ENCODE assay signal across 8 cellular contexts in genomic region chr9:5628530-5629311, GRCh38. TPM values are rescaled to one million over a fixed set of nuclear protein-coding genes. Genes with fewer than 3 reads are reported as not detected.
DNase-seq lines count a peak whose midpoint lies in the region; ATAC-seq and TF ChIP-seq lines count a peak whose summit lies in the region.

TSS of gene RIC1 (plus strand) at chr9:5629107. CDS start at chr9:5629310, 203 bp downstream.

- no peaks in the 10 kb centered on the region for H3K9me3 Mint-ChIP-seq in dendritic cell treated with granulocyte-macrophage colony-stimulating factor and Interleukin-4, amounts not matched to agents 40 ng/mL and 50 ng/mL, for 4 days

- peaks cover 10 to 78% of the 10 kb centered on the region in 2 donors for H3K4me1 ChIP-seq in left lung

- H3K27ac ChIP-seq in left lung: peak within 1 kb of the TSS; percentile 97

- ATAC-seq in GM19324 (IDR thresholded peaks at IDR 0.05; ENCODE audit: low FRiP score, unreplicated experiment) (peak; percentile 74), HG03469 (IDR thresholded peaks at IDR 0.05; ENCODE audit: unreplicated experiment) (peak; percentile 40), left lung (peak; percentile 94)

- no peaks in the 10 kb centered on the region for H3K27me3 Mint-ChIP-seq in dendritic cell treated with granulocyte-macrophage colony-stimulating factor and Interleukin-4, amounts not matched to agents 40 ng/mL and 50 ng/mL, for 4 days

- no peaks in the 10 kb centered on the region for H3K27me3 ChIP-seq in left lung

- peaks cover 30% of the 10 kb centered on the region for H3K36me3 Mint-ChIP-seq in dendritic cell treated with granulocyte-macrophage colony-stimulating factor and Interleukin-4, amounts not matched to agents 40 ng/mL and 50 ng/mL, for 4 days (ENCODE audit: low read depth)

- intact Hi-C loops in dendritic cell treated with granulocyte-macrophage colony-stimulating factor and Interleukin-4, amounts not matched to agents 40 ng/mL and 50 ng/mL, for 4 days (cut with micrococcal nuclease): no loop called here
- intact Hi-C loops in left lung (cut with DNase I): no loop called here

- no peaks in the 10 kb centered on the region for H3K9me3 ChIP-seq in left lung

- H3K4me3 ChIP-seq in left lung: peak within 1 kb of the TSS; percentile 91

- H3K4me3 Mint-ChIP-seq in dendritic cell treated with granulocyte-macrophage colony-stimulating factor and Interleukin-4, amounts not matched to agents 40 ng/mL and 50 ng/mL, for 4 days: peak within 1 kb of the TSS; percentile 95

- H3K4me1 Mint-ChIP-seq in dendritic cell treated with granulocyte-macrophage colony-stimulating factor and Interleukin-4, amounts not matched to agents 40 ng/mL and 50 ng/mL, for 4 days (ENCODE audit: low read depth): peaks cover 44% of the 10 kb centered on the region

- H3K36me3 ChIP-seq in left lung: no peaks in the 10 kb centered on the region

- DNase-seq in C1 segment of cervical spinal cord (lab: John Stamatoyannopoulos, UW) (peak; percentile 76 to 97 (median 92)), NCI-H69 (lab: John Stamatoyannopoulos, UW) (peak; percentile 97), left lung (peak; percentile 93 to 97)
- DNase-seq in activated CD4-positive, alpha-beta T cell treated with anti-CD3 and anti-CD28 coated beads, Interleukin-2, amount 50 U/mL, for 4 hours: peak; percentile 79 to 81
- peak; percentile 81 for DNase-seq in stimulated activated CD4-positive, alpha-beta T cell treated with anti-CD3 and anti-CD28 coated beads, Interleukin-2, amount 100 ng/mL, for 4 hours (ENCODE audit: low read depth)

- no peak for TF ChIP-seq CTCF in left lung (IDR thresholded peaks at IDR 0.05)

- peak within 1 kb of the TSS; percentile 94 for H3K27ac Mint-ChIP-seq in dendritic cell treated with granulocyte-macrophage colony-stimulating factor and Interleukin-4, amounts not matched to agents 40 ng/mL and 50 ng/mL, for 4 days

RNA-seq across cellular contexts. Expression of gene RIC1, which starts in this region (rescaled TPM):
- 10 to 100 TPM; 21.5 to 25.9 TPM for total RNA-seq in left lung

Comparison
In these comparisons a context has a peak if more than half of its experiments do, and no peak if none do; other contexts are left out.
1. Peak in every context shown above with its lines: DNase-seq, ATAC-seq, H3K4me3 ChIP-seq and H3K27ac ChIP-seq.
2. ATAC-seq: peak in every context shown above with its lines; median percentile 94 in left lung; 74 in GM19324; 40 in HG03469.